8 cellular contexts compared by ENCODE assay signal in the genomic region with DNA sequence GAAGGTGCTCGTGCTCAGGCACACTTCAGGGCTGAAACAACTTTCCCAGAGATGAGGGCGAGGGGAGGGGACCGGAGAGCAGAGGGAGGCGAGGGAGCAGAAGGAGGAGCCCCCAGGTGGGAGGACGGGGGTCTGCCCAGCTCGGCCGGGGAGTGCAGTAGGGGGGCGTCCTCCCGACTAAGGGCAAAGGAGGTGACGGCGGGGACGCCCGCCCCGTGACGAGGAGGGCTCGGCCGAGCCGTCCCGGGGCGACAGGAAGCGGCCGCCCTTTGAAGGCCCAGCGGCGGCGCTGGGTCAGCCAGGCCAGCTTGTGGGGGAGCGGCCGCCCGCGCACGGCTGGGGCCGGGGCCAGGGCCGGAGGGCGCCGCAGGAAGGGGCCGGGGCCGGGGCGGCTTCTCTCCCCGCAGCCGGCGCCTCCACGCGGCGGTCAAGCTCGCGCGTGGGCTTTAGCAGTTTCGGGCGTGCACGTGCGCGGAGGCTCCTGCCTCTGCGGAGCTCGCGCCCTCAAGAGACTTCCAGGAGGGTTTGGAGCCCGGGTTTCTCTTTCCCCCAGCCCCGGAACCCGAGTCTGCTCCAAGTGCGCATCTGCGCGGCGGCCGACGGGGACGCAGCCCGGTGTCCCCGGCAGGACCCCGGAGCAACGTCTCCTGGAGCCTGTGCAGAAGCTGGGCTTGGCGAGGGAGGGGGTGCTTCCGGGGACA.
DNase-seq lines count a peak whose midpoint lies in the region; ATAC-seq, FAIRE-seq and TF ChIP-seq lines count a peak whose summit lies in the region.

No MANE protein-coding gene starts in this region.

- TF ChIP-seq CTCF in kidney (IDR thresholded peaks at IDR 0.05; ENCODE audit: borderline replicate concordance, extremely low read depth, insufficient read depth) (no peak), D721Med (IDR thresholded peaks at IDR 0.05; ENCODE audit: insufficient read depth, missing control alignments) (no peak)

- peak; percentile 21 for ATAC-seq in stimulated activated naive CD8-positive, alpha-beta T cell treated with anti-CD3 and anti-CD28 coated beads, Interleukin-15, Interleukin-2, amounts not matched to agents 100 U/mL and 50 U/mL, for 24 hours
- ATAC-seq in HG03460 (IDR thresholded peaks at IDR 0.05; ENCODE audit: unreplicated experiment): no peak

- peak overlapping the region in 1 of 2 donors; percentile 23 for H3K27ac ChIP-seq in kidney (ENCODE audit: low read depth in 2 of 2, low read length in 2 of 2)

- DNase-seq in HuH-7 (ENCODE audit: low spot score) (peak; percentile 57), astrocyte of the hippocampus (ENCODE audit: low read depth, low spot score) (peak; percentile 63), kidney (peak; percentile 87), D721Med (ENCODE audit: insufficient read length, low spot score) (no peak), AML-193 (lab: John Stamatoyannopoulos, UW) (no peak), NCI-H1417 (lab: John Stamatoyannopoulos, UW) (no peak)
- peak; percentile 24 for DNase-seq in stimulated activated naive CD8-positive, alpha-beta T cell treated with anti-CD3 and anti-CD28 coated beads, Interleukin-15, Interleukin-2, amounts not matched to agents 100 U/mL and 50 U/mL, for 24 hours

- peak overlapping the region; percentile 14 to 67 for H3K4me3 ChIP-seq in kidney (ENCODE audit: low read length in 2 of 2)

- H3K4me1 ChIP-seq in kidney (ENCODE audit: control insufficient read depth in 1 of 2, insufficient read depth in 1 of 2, low read depth in 1 of 2, low read length in 2 of 2): peaks cover 0 to 4% of the 10 kb centered on the region in 2 donors

- H3K36me3 ChIP-seq in kidney (ENCODE audit: control insufficient read depth in 1 of 2, insufficient read depth in 2 of 2, low read length in 2 of 2): no peaks in the 10 kb centered on the region

- H3K9ac ChIP-seq in kidney (ENCODE audit: low read length in 2 of 2): peak overlapping the region in 1 of 2 donors; percentile 67

- H3K9me3 ChIP-seq in kidney (ENCODE audit: control insufficient read depth in 1 of 2, low read length in 2 of 2): no peaks in the 10 kb centered on the region

- FAIRE-seq in kidney (lab: Jason Lieb, UNC): no peak
- FAIRE-seq in D721Med (lab: Jason Lieb, UNC): no peak

- intact Hi-C loops in kidney (cut with DNase I): no loop called here

Comparison
In these comparisons a context has a peak if more than half of its experiments do, and no peak if none do; other contexts are left out.
1. DNase-seq: peak in HuH-7 (single experiment), astrocyte of the hippocampus (single experiment), kidney (single experiment) and stimulated activated naive CD8-positive, alpha-beta T cell treated with anti-CD3 and anti-CD28 coated beads, Interleukin-15, Interleukin-2, amounts not matched to agents 100 U/mL and 50 U/mL, for 24 hours (single experiment); none in D721Med (single experiment), AML-193 (0 of 2) and NCI-H1417 (0 of 3).